13 cellular contexts compared by ENCODE assay signal in the genomic region with DNA sequence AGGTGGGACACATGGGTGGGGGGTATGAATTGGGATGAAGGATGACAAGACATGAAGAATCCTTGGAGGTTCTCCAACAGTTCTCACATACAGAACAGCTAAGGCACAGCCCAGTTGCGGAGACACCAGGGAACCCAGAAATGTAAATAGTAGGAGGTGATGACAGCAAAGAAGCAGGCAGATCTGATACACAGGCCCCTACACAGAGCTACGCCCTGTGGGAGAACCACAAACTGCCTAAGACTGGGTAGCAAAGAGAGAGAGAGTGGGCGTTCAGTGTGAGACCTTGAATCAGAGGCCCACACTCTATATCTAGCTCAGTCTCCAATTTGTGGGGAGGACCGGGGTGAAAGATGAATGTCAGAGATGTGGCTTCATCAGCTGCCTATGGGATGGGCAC. TPM values are rescaled to one million over a fixed set of nuclear protein-coding genes. Genes with fewer than 3 reads are reported as not detected.
A peak's percentile ranks its signal among the peaks of the same experiment; 100 is the strongest.
DNase-seq lines count a peak whose midpoint lies in the region; TF ChIP-seq lines count a peak whose summit lies in the region.
"Had no signal": no experiment of that assay in that cellular context is flagged by ENCODE, and none has a peak within 500 bp of the region (broad histone marks: within the 10 kb centered on the region; RNA-seq: fewer than 3 reads in every experiment).

No MANE protein-coding gene starts in this region.

- H3K4me3 Mint-ChIP-seq in activated CD4-positive, alpha-beta memory T cell treated with anti-CD3 and anti-CD28 coated beads, Interleukin-2, amount 10 ng/mL, durations not matched to agents 7 days and 5 days = no peak overlapping the region
- no peak overlapping the region for H3K4me3 Mint-ChIP-seq in progenitor cell of endocrine pancreas (ENCODE audit: low read depth)
- H3K4me3 Mint-ChIP-seq: effector memory CD8-positive, alpha-beta T cell; nephron progenitor cell had no signal

- H3K36me3 Mint-ChIP-seq in activated CD4-positive, alpha-beta memory T cell treated with anti-CD3 and anti-CD28 coated beads, Interleukin-2, amount 10 ng/mL, durations not matched to agents 7 days and 5 days (ENCODE audit: low read depth) = no peaks in the 10 kb centered on the region
- H3K36me3 Mint-ChIP-seq in progenitor cell of endocrine pancreas (ENCODE audit: insufficient read depth) = no peaks in the 10 kb centered on the region

- no peak for TF ChIP-seq CTCF in GM12865 (IDR thresholded peaks at IDR 0.05; ENCODE audit: insufficient read depth, low read depth, low read length, missing control alignments)
- TF ChIP-seq CTCF in choroid plexus epithelial cell (conservative IDR thresholded peaks at IDR 0.05; ENCODE audit: low read depth, low read length) = no peak
- TF ChIP-seq CTCF in progenitor cell of endocrine pancreas (IDR thresholded peaks at IDR 0.05; ENCODE audit: unreplicated experiment) = no peak

- H3K27me3 Mint-ChIP-seq in activated CD4-positive, alpha-beta memory T cell treated with anti-CD3 and anti-CD28 coated beads, Interleukin-2, amount 10 ng/mL, durations not matched to agents 7 days and 5 days = no peaks in the 10 kb centered on the region
- no peaks in the 10 kb centered on the region for H3K27me3 Mint-ChIP-seq in progenitor cell of endocrine pancreas
- H3K27me3 Mint-ChIP-seq: effector memory CD8-positive, alpha-beta T cell had no signal

- CTCF ChIA-PET in activated CD4-positive, alpha-beta memory T cell treated with anti-CD3 and anti-CD28 coated beads, Interleukin-2, amount 10 ng/mL, durations not matched to agents 7 days and 5 days (lab: Charles Lee) = interaction anchor here (0.7 to 3.7 kb wide), 6 partner anchors 9 to 953 kb away, joined by 3 to 22 read pairs (median 8); a partner anchor contains a TSS

- H3K27ac Mint-ChIP-seq in activated CD4-positive, alpha-beta memory T cell treated with anti-CD3 and anti-CD28 coated beads, Interleukin-2, amount 10 ng/mL, durations not matched to agents 7 days and 5 days = peak overlapping the region; percentile 34
- no peak overlapping the region for H3K27ac Mint-ChIP-seq in progenitor cell of endocrine pancreas
- H3K27ac Mint-ChIP-seq: effector memory CD8-positive, alpha-beta T cell; nephron progenitor cell had no signal

- DNase-seq in GM12865 (ENCODE audit: low read depth) (peak; percentile 20), choroid plexus epithelial cell (ENCODE audit: low read depth) (peak; percentile 89), progenitor cell of endocrine pancreas (ENCODE audit: low spot score, unreplicated experiment) (no peak), midbrain (lab: John Stamatoyannopoulos, UW) (no peak), GF-D8 (lab: John Stamatoyannopoulos, UW) (no peak)
- DNase-seq in activated CD4-positive, alpha-beta memory T cell treated with anti-CD3 and anti-CD28 coated beads, Interleukin-2, amount 10 ng/mL, durations not matched to agents 7 days and 5 days = no peak
- DNase-seq in stimulated activated CD4-positive, alpha-beta T cell treated with anti-CD3 and anti-CD28 coated beads, Interleukin-4, amount 100 ng/mL, for 24 hours = peak; percentile 63
- DNase-seq: effector memory CD8-positive, alpha-beta T cell; left cardiac atrium; NCI-H1694 treated with DMSO at 0.1 percent for 48 hours; NCI-H774; nephron progenitor cell had no signal

- no peak overlapping the region for H3K4me3 ChIP-seq in GM12865 (ENCODE audit: low read depth, low read length)
- no peak overlapping the region for H3K4me3 ChIP-seq in choroid plexus epithelial cell (ENCODE audit: low read depth, low read length)
- H3K4me3 ChIP-seq: HAP-1 had no signal

- POLR2A ChIA-PET in activated CD4-positive, alpha-beta memory T cell treated with anti-CD3 and anti-CD28 coated beads, Interleukin-2, amount 10 ng/mL, durations not matched to agents 7 days and 5 days (lab: Charles Lee) = interaction anchor here (0.9 to 2.8 kb wide), 5 partner anchors 9 to 332 kb away, joined by 3 to 10 read pairs (median 4); a partner anchor contains a TSS

- H3K4me1 Mint-ChIP-seq in activated CD4-positive, alpha-beta memory T cell treated with anti-CD3 and anti-CD28 coated beads, Interleukin-2, amount 10 ng/mL, durations not matched to agents 7 days and 5 days = peaks cover 49% of the 10 kb centered on the region
- H3K4me1 Mint-ChIP-seq in progenitor cell of endocrine pancreas (ENCODE audit: low read depth) = peaks cover 4% of the 10 kb centered on the region

- H3K9me3 Mint-ChIP-seq in activated CD4-positive, alpha-beta memory T cell treated with anti-CD3 and anti-CD28 coated beads, Interleukin-2, amount 10 ng/mL, durations not matched to agents 7 days and 5 days = no peaks in the 10 kb centered on the region
- H3K9me3 Mint-ChIP-seq in progenitor cell of endocrine pancreas (ENCODE audit: low read depth) = no peaks in the 10 kb centered on the region
- H3K9me3 Mint-ChIP-seq: effector memory CD8-positive, alpha-beta T cell; nephron progenitor cell had no signal

RNA-seq across cellular contexts. Expression of a gene that starts 9.5 kb away (rescaled TPM):
- total RNA-seq in activated CD4-positive, alpha-beta memory T cell treated with anti-CD3 and anti-CD28 coated beads, Interleukin-2, amount 10 ng/mL, durations not matched to agents 7 days and 5 days = 10 to 100 TPM; 44.5 to 46.4 TPM
- total RNA-seq in progenitor cell of endocrine pancreas = 88.8 and 92.4 TPM in 2 replicates

RNA-seq across cellular contexts. Expression of a gene that starts 22.9 kb away (rescaled TPM):
- total RNA-seq in activated CD4-positive, alpha-beta memory T cell treated with anti-CD3 and anti-CD28 coated beads, Interleukin-2, amount 10 ng/mL, durations not matched to agents 7 days and 5 days = 10 to 100 TPM; 17.9 to 19.4 TPM
- total RNA-seq in progenitor cell of endocrine pancreas = 15.3 and 16.5 TPM in 2 replicates

Comparison
In these comparisons a context has a peak if more than half of its experiments do, and no peak if none do; other contexts are left out.
1. DNase-seq: peak in GM12865 (single experiment), choroid plexus epithelial cell (single experiment) and stimulated activated CD4-positive, alpha-beta T cell treated with anti-CD3 and anti-CD28 coated beads, Interleukin-4, amount 100 ng/mL, for 24 hours (single experiment); none in activated CD4-positive, alpha-beta memory T cell treated with anti-CD3 and anti-CD28 coated beads, Interleukin-2, amount 10 ng/mL, durations not matched to agents 7 days and 5 days (single experiment), progenitor cell of endocrine pancreas (single experiment), midbrain (single experiment) and GF-D8 (single experiment).